ENCODE assay signal across 19 cellular contexts in genomic region chr17:11372692-11373091, GRCh38.
"Had no signal": no experiment of that assay in that cellular context is flagged by ENCODE, and none has a peak within 500 bp of the region (broad histone marks: within the 10 kb centered on the region; RNA-seq: fewer than 3 reads in every experiment).

No MANE protein-coding gene starts in this region.

- H3K9me3 ChIP-seq: heart right ventricle, neutrophil, tibial artery, upper lobe of right lung, vagina had no signal

- H3K4me1 ChIP-seq: heart right ventricle, psoas muscle, spleen, tibial artery, upper lobe of right lung, vagina had no signal

- H3K36me3 ChIP-seq: heart right ventricle, neutrophil, spleen, tibial artery, upper lobe of right lung, vagina had no signal

- DNase-seq: effector CD4-positive, alpha-beta T cell; endodermal cell; heart right ventricle; left cardiac atrium; left ventricle myocardium superior; mesendoderm; naive thymus-derived CD4-positive, alpha-beta T cell; psoas muscle; retina; spleen; stimulated activated CD4-positive, alpha-beta T cell treated with anti-CD3 and anti-CD28 coated beads, Interleukin-15, amount 100 ng/mL, for 24 hours; stimulated activated CD4-positive, alpha-beta T cell treated with anti-CD3 and anti-CD28 coated beads, Interleukin-1b, Interleukin-23, amount 100 ng/mL, for 48 hours; stimulated activated CD4-positive, alpha-beta T cell treated with anti-CD3 and anti-CD28 coated beads, Interleukin-4, amount 100 ng/mL, for 24 hours; tibial artery; upper lobe of right lung had no signal

- H3K27me3 ChIP-seq: neutrophil, spleen, tibial artery, upper lobe of right lung, vagina had no signal

- H3K27ac ChIP-seq: coronary artery, heart right ventricle, neutrophil, psoas muscle, spleen, tibial artery, upper lobe of right lung, vagina had no signal

- H3K4me3 ChIP-seq: coronary artery, heart right ventricle, lung, psoas muscle, spleen, tibial artery, upper lobe of right lung, vagina had no signal
